In the genomic region with DNA sequence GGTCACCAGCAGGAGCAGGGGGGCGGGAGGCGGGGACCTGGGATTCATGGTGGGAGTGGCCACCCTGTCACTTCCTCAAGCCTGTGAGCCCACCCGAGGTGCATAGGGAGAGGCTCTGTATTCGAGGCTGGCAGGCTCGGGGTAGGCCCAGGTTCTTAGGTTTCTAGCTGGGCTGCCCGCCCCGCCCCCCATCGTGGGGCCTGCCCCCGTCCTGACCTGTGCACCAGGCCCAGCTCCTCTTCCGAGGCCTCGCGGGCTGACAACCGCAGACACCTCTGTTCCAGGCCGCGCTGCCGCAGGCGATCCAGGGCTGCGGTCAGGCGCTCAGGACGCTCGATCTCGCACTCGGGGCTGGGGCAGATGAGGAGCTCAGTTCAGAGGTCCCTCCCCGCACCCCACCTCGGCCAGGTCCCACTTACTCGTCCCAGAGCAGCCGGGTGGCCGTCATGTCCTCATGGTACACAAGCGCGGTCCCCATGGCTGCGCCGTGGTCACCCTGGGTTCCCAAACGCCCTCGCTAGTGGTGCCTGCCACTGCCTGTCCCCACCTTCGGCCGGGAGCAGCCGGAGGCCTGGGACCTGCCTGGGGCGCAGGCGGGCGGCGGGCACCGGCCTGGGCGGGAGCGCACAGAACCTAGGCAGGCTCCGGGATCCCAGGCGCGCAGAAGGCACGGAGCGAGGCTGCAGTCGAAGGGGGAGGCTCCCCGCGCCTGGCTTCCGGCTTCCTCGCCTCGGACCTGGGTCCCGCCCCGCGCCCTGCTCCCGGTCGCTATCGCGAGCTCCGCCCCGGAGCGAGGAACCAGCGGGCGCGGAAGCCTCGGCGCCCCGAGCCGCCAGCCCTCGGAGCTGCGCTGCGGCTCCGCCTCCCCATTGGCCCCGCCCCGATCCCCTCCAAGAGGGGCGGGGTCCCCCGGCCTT, we compare ENCODE assay signal across 7 cellular contexts. TPM values are rescaled to one million over a fixed set of nuclear protein-coding genes. Genes with fewer than 3 reads are reported as not detected.
DNase-seq lines count a peak whose midpoint lies in the region; ATAC-seq, FAIRE-seq and TF ChIP-seq lines count a peak whose summit lies in the region.

A gene with protein sequence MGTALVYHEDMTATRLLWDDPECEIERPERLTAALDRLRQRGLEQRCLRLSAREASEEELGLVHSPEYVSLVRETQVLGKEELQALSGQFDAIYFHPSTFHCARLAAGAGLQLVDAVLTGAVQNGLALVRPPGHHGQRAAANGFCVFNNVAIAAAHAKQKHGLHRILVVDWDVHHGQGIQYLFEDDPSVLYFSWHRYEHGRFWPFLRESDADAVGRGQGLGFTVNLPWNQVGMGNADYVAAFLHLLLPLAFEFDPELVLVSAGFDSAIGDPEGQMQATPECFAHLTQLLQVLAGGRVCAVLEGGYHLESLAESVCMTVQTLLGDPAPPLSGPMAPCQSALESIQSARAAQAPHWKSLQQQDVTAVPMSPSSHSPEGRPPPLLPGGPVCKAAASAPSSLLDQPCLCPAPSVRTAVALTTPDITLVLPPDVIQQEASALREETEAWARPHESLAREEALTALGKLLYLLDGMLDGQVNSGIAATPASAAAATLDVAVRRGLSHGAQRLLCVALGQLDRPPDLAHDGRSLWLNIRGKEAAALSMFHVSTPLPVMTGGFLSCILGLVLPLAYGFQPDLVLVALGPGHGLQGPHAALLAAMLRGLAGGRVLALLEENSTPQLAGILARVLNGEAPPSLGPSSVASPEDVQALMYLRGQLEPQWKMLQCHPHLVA (minus strand): TSS at position 711 of the 917 bp plus-strand sequence. CDS start 233 bp downstream, at position 478.

- H4K8ac ChIP-seq in H1 (ENCODE audit: extremely low read depth, insufficient read depth, low read length) = peak within 1 kb of the TSS; percentile 88

- no peak for TF ChIP-seq EP300 in H1 (IDR thresholded peaks at IDR 0.05; ENCODE audit: borderline replicate concordance in 1 of 2, low read depth in 2 of 2, low read length in 2 of 2)

- peak within 1 kb of the TSS; percentile 98 for H3K4ac ChIP-seq in H1 (replicated peaks; ENCODE audit: insufficient read length, low read depth, low read length)

- H3K27ac Mint-ChIP-seq in activated CD8-positive, alpha-beta T cell treated with anti-CD3 and anti-CD28 coated beads, Interleukin-2, amount 10 ng/mL, durations not matched to agents 7 days and 5 days = peak within 1 kb of the TSS; percentile 84
- peak within 1 kb of the TSS; percentile 73 for H3K27ac Mint-ChIP-seq in mesothelial cell of epicardium

- H3K56ac ChIP-seq in H1 (replicated peaks; ENCODE audit: insufficient read length, low read depth, low read length) = peak within 1 kb of the TSS; percentile 16

- peak within 1 kb of the TSS; percentile 71 for H3K18ac ChIP-seq in H1 (ENCODE audit: extremely low read depth, low read length)

- no peaks in the 10 kb centered on the region for H3K9me3 ChIP-seq in H1 (ENCODE audit: insufficient read depth in 2 of 2, low read depth in 1 of 2, low read length in 1 of 2)

- no peak within 1 kb of the TSS for H2BK120ac ChIP-seq in H1 (replicated peaks; ENCODE audit: low read depth, low read length)

- H3K27me3 Mint-ChIP-seq in activated CD8-positive, alpha-beta T cell treated with anti-CD3 and anti-CD28 coated beads, Interleukin-2, amount 10 ng/mL, durations not matched to agents 7 days and 5 days (ENCODE audit: low read depth) = no peaks in the 10 kb centered on the region
- no peaks in the 10 kb centered on the region for H3K27me3 Mint-ChIP-seq in mesothelial cell of epicardium (ENCODE audit: low read depth)

- TF ChIP-seq POLR2A in H1 (IDR thresholded peaks at IDR 0.05; ENCODE audit: control extremely low read depth in 1 of 2, low read depth in 2 of 2, low read length in 2 of 2) = peak in 1 of 2 experiments; percentile 44; a peak in 2 of 3 replicates

- peak; percentile 91 for DNase-seq in NCI-H69 (lab: John Stamatoyannopoulos, UW)
- peak; percentile 91 for DNase-seq in activated CD8-positive, alpha-beta T cell treated with anti-CD3 and anti-CD28 coated beads, Interleukin-2, amount 10 ng/mL, durations not matched to agents 7 days and 5 days
- DNase-seq in H1 (ENCODE audit: low read depth in 1 of 2, low spot score in 2 of 2) = peak in 1 of 2 experiments; percentile 92
- peak; percentile 71 to 85 for DNase-seq in mesothelial cell of epicardium (ENCODE audit: low spot score in 2 of 2, unreplicated experiment in 2 of 2)
- DNase-seq in stimulated activated CD8-positive, alpha-beta memory T cell treated with anti-CD3 and anti-CD28 coated beads, Interleukin-4, amount 100 ng/mL, for 1 hour (ENCODE audit: low read depth in 2 of 2, low spot score in 1 of 2) = peak; percentile 41 to 60

- H2BK5ac ChIP-seq in H1 (ENCODE audit: low read depth, low read length) = peak within 1 kb of the TSS; percentile 35; the same call in 1 of the 2 replicates

- H3K9me3 Mint-ChIP-seq in activated CD8-positive, alpha-beta T cell treated with anti-CD3 and anti-CD28 coated beads, Interleukin-2, amount 10 ng/mL, durations not matched to agents 7 days and 5 days (ENCODE audit: insufficient read depth) = no peaks in the 10 kb centered on the region
- H3K9me3 Mint-ChIP-seq in mesothelial cell of epicardium = no peaks in the 10 kb centered on the region

- no peak within 1 kb of the TSS; the same call in 1 of the 2 replicates for H2AFZ ChIP-seq in H1 (ENCODE audit: low read length)

- peak within 1 kb of the TSS; percentile 68; the same call in 1 of the 2 replicates for H2BK12ac ChIP-seq in H1 (ENCODE audit: low read depth, low read length)

- no peak within 1 kb of the TSS for H3K14ac ChIP-seq in H1 (ENCODE audit: insufficient read length)

- no peak within 1 kb of the TSS; the same call in 1 of the 2 replicates for H2AK5ac ChIP-seq in H1 (ENCODE audit: low read depth, low read length)

- peaks cover 6% of the 10 kb centered on the region; the same call in 1 of the 2 replicates for H3K79me1 ChIP-seq in H1 (ENCODE audit: low read depth, low read length)

- peak within 1 kb of the TSS; percentile 84 for H3K4me3 Mint-ChIP-seq in activated CD8-positive, alpha-beta T cell treated with anti-CD3 and anti-CD28 coated beads, Interleukin-2, amount 10 ng/mL, durations not matched to agents 7 days and 5 days
- peak within 1 kb of the TSS; percentile 71 for H3K4me3 Mint-ChIP-seq in mesothelial cell of epicardium

- peak within 1 kb of the TSS; percentile 88 for H4K5ac ChIP-seq in H1 (ENCODE audit: insufficient read length, low read depth, low read length)

- H3K4me3 ChIP-seq in H1 (ENCODE audit: extremely low read depth in 1 of 4, insufficient read depth in 2 of 4, low read depth in 3 of 4, low read length in 4 of 4) = peak within 1 kb of the TSS; percentile 54 to 80 (median 72)

- H4K91ac ChIP-seq in H1 (replicated peaks; ENCODE audit: insufficient read length, low read length) = peak within 1 kb of the TSS; percentile 40

- H3K4me2 ChIP-seq in H1 (ENCODE audit: insufficient read depth in 1 of 2, low read depth in 2 of 2, low read length in 2 of 2) = peak within 1 kb of the TSS; percentile 68 to 99

- peak within 1 kb of the TSS; percentile 81; the same call in 1 of the 2 replicates for H2BK15ac ChIP-seq in H1 (ENCODE audit: low read length)

- no peaks in the 10 kb centered on the region for H3K36me3 ChIP-seq in H1 (ENCODE audit: control insufficient read depth in 2 of 4, insufficient read depth in 4 of 4, low read length in 3 of 4)

- TF ChIP-seq RAD21 in H1 (IDR thresholded peaks at IDR 0.05 in 1 of 2, conservative IDR thresholded peaks at IDR 0.05 in 1 of 2; ENCODE audit: low read depth in 2 of 2, low read length in 2 of 2) = no peak

- H3K23me2 ChIP-seq in H1 (ENCODE audit: low read depth, low read length) = peaks cover 12% of the 10 kb centered on the region

- 4% methylated on average over 44 of the region's 80 CpGs; no CpG with 5 or more reads in 1 of the 2 experiments for WGBS in H1 (ENCODE audit: extremely low coverage in 1 of 2, insufficient coverage in 1 of 2, insufficient read length in 1 of 2, insufficient replicate concordance in 2 of 2, low coverage in 1 of 2, low lambda C conversion rate in 2 of 2, missing lambda C conversion rate in 1 of 2), 2 experiments

- H4K20me1 ChIP-seq in H1 (replicated peaks in 1 of 2; ENCODE audit: control insufficient read depth in 1 of 2, insufficient read depth in 2 of 2, low read length in 2 of 2) = peaks cover 0 to 16% of the 10 kb centered on the region in 2 experiments

- CTCF ChIA-PET in activated CD8-positive, alpha-beta T cell treated with anti-CD3 and anti-CD28 coated beads, Interleukin-2, amount 10 ng/mL, durations not matched to agents 7 days and 5 days (lab: Charles Lee) = interaction anchor here (0.6 to 3.2 kb wide), 23 partner anchors 11 to 370 kb away, joined by 3 to 27 read pairs (median 5); a partner anchor contains a TSS
- CTCF ChIA-PET in H1 (lab: Charles Lee; ENCODE audit: partially characterized antibody) = interaction anchor here (0.6 to 3.7 kb wide), 22 partner anchors 9 to 485 kb away, joined by 3 to 30 read pairs (median 4); a partner anchor contains a TSS

- 0 out of 4 replicates have a peak, but pooled peaks cover 0 to 3% of the 10 kb centered on the region in 2 experiments for H3K79me2 ChIP-seq in H1 (ENCODE audit: control insufficient read depth in 1 of 2, insufficient read depth in 2 of 2, low read length in 2 of 2)

- no peak within 1 kb of the TSS for H3K23ac ChIP-seq in H1 (ENCODE audit: insufficient read length)

- no peak for FAIRE-seq in H1 (lab: Jason Lieb, UNC)

- TF ChIP-seq CTCF in H1 (IDR thresholded peaks at IDR 0.05; ENCODE audit: control extremely low read depth in 1 of 3, insufficient read depth in 1 of 3, low read depth in 1 of 3, low read length in 3 of 3) (no peak), mesothelial cell of epicardium (IDR thresholded peaks at IDR 0.05; ENCODE audit: unreplicated experiment) (no peak)

- H3K27me3 ChIP-seq in H1 (replicated peaks in 1 of 4; ENCODE audit: control insufficient read depth in 3 of 4, extremely low read depth in 1 of 4, insufficient read depth in 3 of 4, low read length in 3 of 4) = no peaks in the 10 kb centered on the region

- H3K4me1 ChIP-seq in H1 (replicated peaks in 1 of 4; ENCODE audit: control insufficient read depth in 3 of 4, insufficient read depth in 4 of 4, low read length in 3 of 4) = peaks cover 0 to 16% (median 11%) of the 10 kb centered on the region in 4 experiments; a peak in 6 of 7 replicates

- peak; percentile 56 for ATAC-seq in GM18498 (IDR thresholded peaks at IDR 0.05; ENCODE audit: unreplicated experiment)
- peak; percentile 42 for ATAC-seq in HG02840 (IDR thresholded peaks at IDR 0.05; ENCODE audit: low FRiP score, unreplicated experiment)
- peak; percentile 88 for ATAC-seq in activated CD8-positive, alpha-beta T cell treated with anti-CD3 and anti-CD28 coated beads, Interleukin-2, amount 10 ng/mL, durations not matched to agents 7 days and 5 days

- H2BK20ac ChIP-seq in H1 (ENCODE audit: low read length) = no peak within 1 kb of the TSS

- POLR2A ChIA-PET in activated CD8-positive, alpha-beta T cell treated with anti-CD3 and anti-CD28 coated beads, Interleukin-2, amount 10 ng/mL, durations not matched to agents 7 days and 5 days (lab: Charles Lee) = interaction anchor here (0.5 to 3.2 kb wide), 10 partner anchors 11 to 370 kb away, joined by 3 to 17 read pairs (median 4); a partner anchor contains a TSS
- POLR2A ChIA-PET in H1 (lab: Charles Lee; ENCODE audit: partially characterized antibody) = interaction anchor here (0.7 to 1.9 kb wide), 14 partner anchors 8 to 50 kb away, joined by 3 to 5 read pairs (median 4); a partner anchor contains a TSS

- H3K36me3 Mint-ChIP-seq in activated CD8-positive, alpha-beta T cell treated with anti-CD3 and anti-CD28 coated beads, Interleukin-2, amount 10 ng/mL, durations not matched to agents 7 days and 5 days (ENCODE audit: low read depth) = peaks cover 11% of the 10 kb centered on the region
- no peaks in the 10 kb centered on the region for H3K36me3 Mint-ChIP-seq in mesothelial cell of epicardium

- no peak within 1 kb of the TSS for H3K27ac ChIP-seq in H1 (ENCODE audit: low read depth, low read length)

- H3K4me1 Mint-ChIP-seq in activated CD8-positive, alpha-beta T cell treated with anti-CD3 and anti-CD28 coated beads, Interleukin-2, amount 10 ng/mL, durations not matched to agents 7 days and 5 days (ENCODE audit: low read depth) = peaks cover 26% of the 10 kb centered on the region
- H3K4me1 Mint-ChIP-seq in mesothelial cell of epicardium = peaks cover 8% of the 10 kb centered on the region

- H3K9ac ChIP-seq in H1 (replicated peaks in 1 of 4; ENCODE audit: extremely low read depth in 1 of 4, low read depth in 3 of 4, low read length in 3 of 4) = peak within 1 kb of the TSS; percentile 43 to 73 (median 64); a peak in 6 of 7 replicates

RNA-seq across cellular contexts. Expression of the gene that starts here (rescaled TPM):
- total RNA-seq in activated CD8-positive, alpha-beta T cell treated with anti-CD3 and anti-CD28 coated beads, Interleukin-2, amount 10 ng/mL, durations not matched to agents 7 days and 5 days = 10 to 100 TPM; 71.4 to 75.9 TPM
- 21.2 and 26.4 TPM in 2 replicates for total RNA-seq in H1 (2021; fragmentation: NEBNext Ultra II Directional; extraction: Animal tissue kit (Norgen Biotek cat#: 25700))
- 11.2 and 18.8 TPM in 2 replicates for polyA plus RNA-seq in H1 (2011; rRNA removed)
- polyA plus RNA-seq in H1 (2011; cell fraction: cytosol; rRNA removed) = 11.2 TPM
- 131 TPM for polyA plus RNA-seq in H1 (2011; cell fraction: nucleus; rRNA removed)
- polyA plus RNA-seq in H1 (2012, experiment 1 of 2) = 13.3 to 28.3 TPM (median 25.5 TPM) in 4 replicates
- 14.3 TPM for polyA plus RNA-seq in H1 (2012, experiment 2 of 2)
- 11.9 TPM for polyA plus RNA-seq in H1 (2013, experiment 1 of 2)
- polyA plus RNA-seq in H1 (2013, experiment 2 of 2) = 11.8 TPM
- polyA minus RNA-seq in H1 (2011; rRNA and poly(A)+ RNA removed) = 6.1 and 7.2 TPM in 2 replicates
- polyA minus RNA-seq in H1 (2011; cell fraction: cytosol; rRNA and poly(A)+ RNA removed) = 11.4 TPM
- polyA minus RNA-seq in H1 (2011; cell fraction: nucleus; rRNA and poly(A)+ RNA removed) = 34.8 TPM
- 77.6 to 81.3 TPM (median 79.5 TPM) in 3 replicates for total RNA-seq in mesothelial cell of epicardium
